Comparison of ENCODE assay signal across 1 cellular context in the genomic region with DNA sequence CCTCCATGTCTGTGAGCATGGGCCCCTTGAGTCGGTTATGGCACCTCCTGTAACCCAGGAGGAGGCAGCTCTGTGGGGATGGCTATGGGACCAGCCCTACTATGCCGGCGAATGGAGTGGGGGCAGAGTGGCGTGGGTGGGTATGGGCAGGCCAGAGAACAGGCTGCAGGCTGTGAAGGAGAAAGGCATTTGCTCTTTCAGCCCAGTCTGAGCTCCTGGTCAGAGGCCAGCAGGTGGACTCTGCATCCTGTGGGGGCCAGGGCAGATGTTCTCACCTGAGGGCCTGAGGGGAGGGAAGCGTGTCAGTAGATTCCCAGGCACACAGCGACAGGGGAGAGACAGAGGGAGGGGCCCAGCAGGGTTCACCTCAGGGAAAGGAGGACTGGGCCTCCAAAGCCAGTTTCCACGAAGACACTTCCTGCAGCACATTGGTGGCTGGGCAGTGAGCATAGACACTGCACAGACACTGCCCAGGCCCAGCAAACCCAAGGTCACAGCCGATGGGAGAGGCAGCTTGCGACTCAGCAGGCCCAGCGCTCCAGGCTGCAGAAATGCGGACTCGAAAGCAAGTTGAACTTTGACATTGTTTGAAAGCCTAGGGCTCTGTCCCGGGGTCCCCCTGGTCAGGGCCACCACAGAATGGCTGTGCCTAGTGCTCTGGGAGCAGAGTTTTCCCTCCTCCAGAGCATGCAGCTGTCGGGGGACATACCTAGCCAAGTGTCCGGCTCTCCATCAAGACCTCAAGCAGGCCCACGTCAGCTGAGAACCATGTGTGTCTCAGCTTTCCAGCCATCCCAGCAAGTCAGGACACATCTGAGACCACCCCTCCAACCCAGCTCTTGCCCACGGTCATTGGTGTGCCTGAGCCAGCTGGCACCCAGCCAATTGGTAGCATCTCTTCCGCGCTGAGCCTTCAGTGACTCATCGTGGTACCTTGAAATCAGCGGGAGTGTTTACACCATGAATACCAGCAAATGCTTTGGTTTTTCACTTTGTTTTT.
A peak's percentile ranks its signal among the peaks of the same experiment; 100 is the strongest.
TF ChIP-seq lines count a peak whose summit lies in the region.

No MANE protein-coding gene starts in this region.

TF ChIP-seq in HCT116, 20 proteins besides CTCF, POLR2A, EP300 and RAD21:
- TF ChIP-seq, protein P1, sequence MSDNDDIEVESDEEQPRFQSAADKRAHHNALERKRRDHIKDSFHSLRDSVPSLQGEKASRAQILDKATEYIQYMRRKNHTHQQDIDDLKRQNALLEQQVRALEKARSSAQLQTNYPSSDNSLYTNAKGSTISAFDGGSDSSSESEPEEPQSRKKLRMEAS (IDR thresholded peaks at IDR 0.05), result no peak
- TF ChIP-seq SRF (IDR thresholded peaks at IDR 0.05; ENCODE audit: low read depth) (no peak), CEBPB (IDR thresholded peaks at IDR 0.05; ENCODE audit: low read depth) (no peak), EZH2 (IDR thresholded peaks at IDR 0.05) (no peak), ELF1 (IDR thresholded peaks at IDR 0.05; ENCODE audit: borderline replicate concordance, low read depth) (no peak), SP1 (IDR thresholded peaks at IDR 0.05; ENCODE audit: low read depth) (no peak), TCF7L2 (IDR thresholded peaks at IDR 0.05; ENCODE audit: borderline replicate concordance, extremely low read depth, insufficient read depth, insufficient read length) (peak; percentile 57), EGR1 (IDR thresholded peaks at IDR 0.05; ENCODE audit: low read depth) (no peak), EZH2phosphoT487 (IDR thresholded peaks at IDR 0.05; ENCODE audit: borderline replicate concordance) (no peak), ZFX (IDR thresholded peaks at IDR 0.05) (no peak), YY1 (IDR thresholded peaks at IDR 0.05; ENCODE audit: extremely low read depth, insufficient replicate concordance, low read depth, low read length) (no peak), FOSL1 (IDR thresholded peaks at IDR 0.05; ENCODE audit: low read depth) (peak; percentile 59), JUND (IDR thresholded peaks at IDR 0.05) (peak; percentile 68), ZNF274 (IDR thresholded peaks at IDR 0.05; ENCODE audit: low read depth, low read length) (no peak), POLR2AphosphoS5 (IDR thresholded peaks at IDR 0.05; ENCODE audit: low read depth, low read length) (peak; percentile 57; the same call in 1 of the 2 replicates), CBX3 (IDR thresholded peaks at IDR 0.05; ENCODE audit: low read depth) (no peak), SIN3A (IDR thresholded peaks at IDR 0.05; ENCODE audit: low read depth) (no peak)
- TF ChIP-seq, protein P2, sequence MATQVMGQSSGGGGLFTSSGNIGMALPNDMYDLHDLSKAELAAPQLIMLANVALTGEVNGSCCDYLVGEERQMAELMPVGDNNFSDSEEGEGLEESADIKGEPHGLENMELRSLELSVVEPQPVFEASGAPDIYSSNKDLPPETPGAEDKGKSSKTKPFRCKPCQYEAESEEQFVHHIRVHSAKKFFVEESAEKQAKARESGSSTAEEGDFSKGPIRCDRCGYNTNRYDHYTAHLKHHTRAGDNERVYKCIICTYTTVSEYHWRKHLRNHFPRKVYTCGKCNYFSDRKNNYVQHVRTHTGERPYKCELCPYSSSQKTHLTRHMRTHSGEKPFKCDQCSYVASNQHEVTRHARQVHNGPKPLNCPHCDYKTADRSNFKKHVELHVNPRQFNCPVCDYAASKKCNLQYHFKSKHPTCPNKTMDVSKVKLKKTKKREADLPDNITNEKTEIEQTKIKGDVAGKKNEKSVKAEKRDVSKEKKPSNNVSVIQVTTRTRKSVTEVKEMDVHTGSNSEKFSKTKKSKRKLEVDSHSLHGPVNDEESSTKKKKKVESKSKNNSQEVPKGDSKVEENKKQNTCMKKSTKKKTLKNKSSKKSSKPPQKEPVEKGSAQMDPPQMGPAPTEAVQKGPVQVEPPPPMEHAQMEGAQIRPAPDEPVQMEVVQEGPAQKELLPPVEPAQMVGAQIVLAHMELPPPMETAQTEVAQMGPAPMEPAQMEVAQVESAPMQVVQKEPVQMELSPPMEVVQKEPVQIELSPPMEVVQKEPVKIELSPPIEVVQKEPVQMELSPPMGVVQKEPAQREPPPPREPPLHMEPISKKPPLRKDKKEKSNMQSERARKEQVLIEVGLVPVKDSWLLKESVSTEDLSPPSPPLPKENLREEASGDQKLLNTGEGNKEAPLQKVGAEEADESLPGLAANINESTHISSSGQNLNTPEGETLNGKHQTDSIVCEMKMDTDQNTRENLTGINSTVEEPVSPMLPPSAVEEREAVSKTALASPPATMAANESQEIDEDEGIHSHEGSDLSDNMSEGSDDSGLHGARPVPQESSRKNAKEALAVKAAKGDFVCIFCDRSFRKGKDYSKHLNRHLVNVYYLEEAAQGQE (IDR thresholded peaks at IDR 0.05; ENCODE audit: low read depth), result no peak
- TF ChIP-seq, protein P3, sequence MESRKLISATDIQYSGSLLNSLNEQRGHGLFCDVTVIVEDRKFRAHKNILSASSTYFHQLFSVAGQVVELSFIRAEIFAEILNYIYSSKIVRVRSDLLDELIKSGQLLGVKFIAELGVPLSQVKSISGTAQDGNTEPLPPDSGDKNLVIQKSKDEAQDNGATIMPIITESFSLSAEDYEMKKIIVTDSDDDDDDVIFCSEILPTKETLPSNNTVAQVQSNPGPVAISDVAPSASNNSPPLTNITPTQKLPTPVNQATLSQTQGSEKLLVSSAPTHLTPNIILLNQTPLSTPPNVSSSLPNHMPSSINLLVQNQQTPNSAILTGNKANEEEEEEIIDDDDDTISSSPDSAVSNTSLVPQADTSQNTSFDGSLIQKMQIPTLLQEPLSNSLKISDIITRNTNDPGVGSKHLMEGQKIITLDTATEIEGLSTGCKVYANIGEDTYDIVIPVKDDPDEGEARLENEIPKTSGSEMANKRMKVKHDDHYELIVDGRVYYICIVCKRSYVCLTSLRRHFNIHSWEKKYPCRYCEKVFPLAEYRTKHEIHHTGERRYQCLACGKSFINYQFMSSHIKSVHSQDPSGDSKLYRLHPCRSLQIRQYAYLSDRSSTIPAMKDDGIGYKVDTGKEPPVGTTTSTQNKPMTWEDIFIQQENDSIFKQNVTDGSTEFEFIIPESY (IDR thresholded peaks at IDR 0.05; ENCODE audit: extremely low read depth, insufficient replicate concordance, low read length), result no peak
- TF ChIP-seq, protein P4, sequence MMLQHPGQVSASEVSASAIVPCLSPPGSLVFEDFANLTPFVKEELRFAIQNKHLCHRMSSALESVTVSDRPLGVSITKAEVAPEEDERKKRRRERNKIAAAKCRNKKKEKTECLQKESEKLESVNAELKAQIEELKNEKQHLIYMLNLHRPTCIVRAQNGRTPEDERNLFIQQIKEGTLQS (IDR thresholded peaks at IDR 0.05), result no peak
TF ChIP-seq in HCT116: peak in this region for 4.
